ENCODE assay signal across 19 cellular contexts in the genomic region with DNA sequence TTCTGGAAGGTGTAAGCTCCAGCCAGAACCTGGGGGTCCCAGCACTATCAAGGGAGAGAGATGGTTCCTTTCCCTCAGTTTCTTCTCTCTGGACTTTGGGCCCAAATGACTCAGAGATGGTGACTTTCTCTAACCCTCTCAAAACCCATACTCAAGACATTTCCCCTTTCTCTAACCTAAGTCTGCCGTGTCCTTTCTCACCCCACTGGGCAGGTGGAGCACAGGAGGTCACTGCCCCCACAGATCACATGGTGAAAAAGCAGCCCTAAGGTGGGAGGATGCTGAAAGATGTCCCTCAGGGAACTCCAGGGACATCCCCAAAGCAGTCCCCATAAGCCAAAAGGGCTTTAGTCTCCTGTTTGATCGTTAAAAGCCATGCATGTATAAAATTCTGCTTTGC.
DNase-seq lines count a peak whose midpoint lies in the region; ATAC-seq, FAIRE-seq and TF ChIP-seq lines count a peak whose summit lies in the region.
"Had no signal": no experiment of that assay in that cellular context is flagged by ENCODE, and none has a peak within 500 bp of the region (broad histone marks: within the 10 kb centered on the region; RNA-seq: fewer than 3 reads in every experiment).

No MANE protein-coding gene starts in this region.

- TF ChIP-seq POLR2A in GM12891 (IDR thresholded peaks at IDR 0.05; ENCODE audit: low read depth, low read length): no peak

- FAIRE-seq in GM12891 (lab: Jason Lieb, UNC): no peak
- FAIRE-seq: islet of Langerhans, pancreas had no signal

- H2BK5ac ChIP-seq in mesenchymal stem cell (ENCODE audit: low read depth, low read length, poor library complexity, severe bottlenecking) (no peak overlapping the region), neuronal stem cell (ENCODE audit: low read length) (no peak overlapping the region)

- H2BK15ac ChIP-seq in mesenchymal stem cell (ENCODE audit: low read depth, poor library complexity, severe bottlenecking) (no peak overlapping the region), neuronal stem cell (ENCODE audit: low read length) (no peak overlapping the region)

- no peak overlapping the region for H2AFZ ChIP-seq in mesenchymal stem cell (ENCODE audit: low read depth, low read length)
- H2AFZ ChIP-seq in neuronal stem cell (ENCODE audit: low read length): no peak overlapping the region

- no peak for DNase-seq in GM12891 (ENCODE audit: insufficient read length, low spot score)
- DNase-seq in mesenchymal stem cell: no peak
- no peak for DNase-seq in neuronal stem cell (ENCODE audit: low spot score)
- no peak for DNase-seq in pons (ENCODE audit: low spot score)
- DNase-seq in activated CD8-positive, alpha-beta memory T cell treated with anti-CD3 and anti-CD28 coated beads, Interleukin-2, amount 50 U/mL, for 4 hours: no peak
- DNase-seq: activated gamma-delta T cell; AML-193; Caco-2; caudate nucleus; GOT3; NCI-H1694; NCI-H748 treated with DMSO at 0.1 percent for 48 hours; pancreas; stimulated activated naive CD8-positive, alpha-beta T cell treated with anti-CD3 and anti-CD28 coated beads, Interleukin-15, amount 100 ng/mL, for 72 hours had no signal

- no peak overlapping the region for H3K4ac ChIP-seq in mesenchymal stem cell (ENCODE audit: low read depth in 1 of 2, low read length in 2 of 2)
- no peak overlapping the region for H3K4ac ChIP-seq in neuronal stem cell (ENCODE audit: low read length)

- H3K9ac ChIP-seq in mesenchymal stem cell (ENCODE audit: low read length) (no peak overlapping the region), neuronal stem cell (ENCODE audit: low read depth, low read length, poor library complexity) (no peak overlapping the region)

- H3K79me1 ChIP-seq in mesenchymal stem cell (replicated peaks; ENCODE audit: low read length, poor library complexity, severe bottlenecking) (peaks cover 14% of the 10 kb centered on the region), neuronal stem cell (ENCODE audit: low read depth, low read length) (no peaks in the 10 kb centered on the region)

- H3K4me2 ChIP-seq in mesenchymal stem cell (ENCODE audit: low read length, poor library complexity, severe bottlenecking) (no peak overlapping the region), neuronal stem cell (ENCODE audit: insufficient read depth, low read length, poor library complexity, severe bottlenecking) (no peak overlapping the region)

- H3K4me1 ChIP-seq in mesenchymal stem cell (ENCODE audit: control insufficient read depth, insufficient read depth, low read depth, low read length): peaks cover 21% of the 10 kb centered on the region
- peaks cover 0 to 2% of the 10 kb centered on the region in 2 donors for H3K4me1 ChIP-seq in neuronal stem cell (ENCODE audit: control insufficient read depth in 2 of 2, insufficient read depth in 1 of 2, low read depth in 1 of 2, low read length in 2 of 2)
- H3K4me1 ChIP-seq: Caco-2, pancreas had no signal

- no peak overlapping the region for H3K18ac ChIP-seq in mesenchymal stem cell (ENCODE audit: low read depth in 1 of 2, low read length in 2 of 2)
- no peak overlapping the region for H3K18ac ChIP-seq in neuronal stem cell (ENCODE audit: low read length)

- 92% methylated on average over 1 of the region's 2 CpGs for WGBS in mesenchymal stem cell
- no CpG with 5 or more reads among the region's 2 CpGs for WGBS in neuronal stem cell (ENCODE audit: extremely low coverage in 2 of 2, insufficient read length in 2 of 2, insufficient replicate concordance in 1 of 2), 2 donors

- no peak overlapping the region for H4K8ac ChIP-seq in mesenchymal stem cell (ENCODE audit: low read length)
- no peak overlapping the region for H4K8ac ChIP-seq in neuronal stem cell (ENCODE audit: low read depth, low read length)

- H2BK120ac ChIP-seq in mesenchymal stem cell (ENCODE audit: low read depth, low read length) (no peak overlapping the region), neuronal stem cell (ENCODE audit: low read depth, low read length) (no peak overlapping the region)

- H2BK12ac ChIP-seq in mesenchymal stem cell (ENCODE audit: low read length in 2 of 2) (no peak overlapping the region), neuronal stem cell (ENCODE audit: low read length) (no peak overlapping the region)

- H3K36me3 ChIP-seq in mesenchymal stem cell (ENCODE audit: control insufficient read depth in 1 of 2, insufficient read depth in 2 of 2, low read depth in 1 of 2, low read length in 2 of 2): no peaks in the 10 kb centered on the region
- H3K36me3 ChIP-seq in neuronal stem cell (replicated peaks in 1 of 2; ENCODE audit: control insufficient read depth in 2 of 2, insufficient read depth in 2 of 2, low read length in 2 of 2): no peaks in the 10 kb centered on the region
- H3K36me3 ChIP-seq: pancreas had no signal

- H3K4me3 ChIP-seq in mesenchymal stem cell (ENCODE audit: insufficient read depth in 1 of 2, low read depth in 1 of 2, low read length in 2 of 2): no peak overlapping the region
- no peak overlapping the region for H3K4me3 ChIP-seq in neuronal stem cell (ENCODE audit: low read length in 2 of 2)
- H3K4me3 ChIP-seq: lung, pancreas had no signal

- H2AK5ac ChIP-seq in mesenchymal stem cell (ENCODE audit: low read length, severe bottlenecking) (peak overlapping the region; percentile 1), neuronal stem cell (ENCODE audit: low read depth, low read length) (no peak overlapping the region)

- peaks cover 0 to 14% of the 10 kb centered on the region in 2 experiments for H3K27me3 ChIP-seq in mesenchymal stem cell (ENCODE audit: control insufficient read depth in 1 of 2, insufficient read depth in 1 of 2, low read length in 2 of 2)
- no peaks in the 10 kb centered on the region for H3K27me3 ChIP-seq in neuronal stem cell (ENCODE audit: control insufficient read depth in 3 of 3, insufficient read depth in 3 of 3, low read depth in 1 of 3, low read length in 3 of 3)
- H3K27me3 ChIP-seq: pancreas had no signal

- ATAC-seq in GM19351 (IDR thresholded peaks at IDR 0.05; ENCODE audit: unreplicated experiment) (peak; percentile 59), HG03108 (IDR thresholded peaks at IDR 0.05; ENCODE audit: unreplicated experiment) (peak; percentile 44)
- ATAC-seq: Panc1; pancreas; stimulated activated naive CD8-positive, alpha-beta T cell treated with anti-CD3 and anti-CD28 coated beads, Interleukin-15, amount 100 ng/mL, for 72 hours had no signal

- H3K14ac ChIP-seq in mesenchymal stem cell (ENCODE audit: low read length in 2 of 2): no peak overlapping the region
- no peak overlapping the region for H3K14ac ChIP-seq in neuronal stem cell (ENCODE audit: low read length)

- H3K9me3 ChIP-seq in mesenchymal stem cell (ENCODE audit: control insufficient read depth, low read length) (no peaks in the 10 kb centered on the region), neuronal stem cell (replicated peaks in 1 of 2; ENCODE audit: control insufficient read depth in 2 of 2, insufficient read depth in 1 of 2, low read depth in 1 of 2, low read length in 2 of 2) (no peaks in the 10 kb centered on the region)
- H3K9me3 ChIP-seq: Caco-2, pancreas had no signal

- no peak overlapping the region for H3K23ac ChIP-seq in mesenchymal stem cell (ENCODE audit: low read length in 2 of 2)
- H3K23ac ChIP-seq in neuronal stem cell (ENCODE audit: low read depth, low read length, poor library complexity): no peak overlapping the region

- H4K91ac ChIP-seq in mesenchymal stem cell (ENCODE audit: low read length): no peak overlapping the region
- no peak overlapping the region for H4K91ac ChIP-seq in neuronal stem cell (ENCODE audit: low read depth, low read length, poor library complexity)

- H3K27ac ChIP-seq in mesenchymal stem cell (ENCODE audit: low read length, poor library complexity, severe bottlenecking) (no peak overlapping the region), neuronal stem cell (replicated peaks; ENCODE audit: low read length) (no peak overlapping the region)
- H3K27ac ChIP-seq: pancreas had no signal

TF ChIP-seq in GM12891, 5 proteins besides CTCF, POLR2A, EP300 and RAD21:
- TF ChIP-seq POU2F2 (IDR thresholded peaks at IDR 0.05; ENCODE audit: low read depth, low read length) (peak; percentile 13; the same call in 1 of the 2 replicates), TAF1 (IDR thresholded peaks at IDR 0.05; ENCODE audit: low read depth, low read length) (no peak), POLR2AphosphoS5 (IDR thresholded peaks at IDR 0.05; ENCODE audit: low read depth, low read length) (no peak), PAX5 (IDR thresholded peaks at IDR 0.05; ENCODE audit: insufficient read depth, low read length, severe bottlenecking) (no peak), SPI1 (IDR thresholded peaks at IDR 0.05; ENCODE audit: low read depth, low read length) (peak; percentile 73)
TF ChIP-seq in GM12891: peak in this region for 2.
